17 cellular contexts compared by ENCODE assay signal in the genomic region with DNA sequence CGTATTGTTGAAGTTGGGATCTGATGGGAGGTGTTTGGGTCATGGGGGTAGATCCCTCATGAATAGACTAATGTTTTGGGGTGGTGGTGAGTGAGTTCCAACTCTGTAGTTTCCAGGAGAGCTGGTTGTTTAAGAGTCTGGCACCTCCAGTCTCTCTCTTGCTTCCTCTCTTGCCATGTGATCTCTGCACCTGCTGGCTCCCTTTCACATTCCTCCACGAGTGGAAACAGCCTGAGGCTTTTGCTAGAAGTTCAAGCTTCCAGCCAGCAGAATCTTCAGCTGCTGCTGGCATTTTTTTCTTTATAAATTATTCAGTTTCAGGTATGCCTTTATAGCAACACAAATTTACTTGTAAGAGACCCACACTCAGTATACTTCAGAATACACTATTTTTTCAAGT.
DNase-seq lines count a peak whose midpoint lies in the region; ATAC-seq, FAIRE-seq and TF ChIP-seq lines count a peak whose summit lies in the region.
"Had no signal": no experiment of that assay in that cellular context is flagged by ENCODE, and none has a peak within 500 bp of the region (broad histone marks: within the 10 kb centered on the region; RNA-seq: fewer than 3 reads in every experiment).

No MANE protein-coding gene starts in this region.

- H3K27ac ChIP-seq in GM23338 (ENCODE audit: low read depth) (no peak overlapping the region), SJCRH30 (no peak overlapping the region), pancreas (no peak overlapping the region)
- H3K27ac ChIP-seq: BLaER1 treated with 17β-estradiol and CSF1 and Interleukin-3, amounts not matched to agents 10 nM and 100 nM; HL-60 had no signal

- no peak overlapping the region; the same call in 1 of the 2 replicates for H3K27ac Mint-ChIP-seq in GM23338
- H3K27ac Mint-ChIP-seq: CD4-positive, CD25-positive, alpha-beta regulatory T cell had no signal

- no peaks in the 10 kb centered on the region for H3K27me3 Mint-ChIP-seq in GM23338 (ENCODE audit: insufficient read depth, low read depth, poor library complexity)
- H3K27me3 Mint-ChIP-seq: CD4-positive, CD25-positive, alpha-beta regulatory T cell had no signal

- no peak for FAIRE-seq in pancreas (lab: Jason Lieb, UNC)
- FAIRE-seq: H54 had no signal

- no peaks in the 10 kb centered on the region for H4K20me1 ChIP-seq in GM23338 (replicated peaks; ENCODE audit: insufficient read depth)
- H4K20me1 ChIP-seq: BLaER1 treated with 17β-estradiol and CSF1 and Interleukin-3, amounts not matched to agents 10 nM and 100 nM had no signal

- H3K4me3 Mint-ChIP-seq in GM23338 = no peak overlapping the region
- H3K4me3 Mint-ChIP-seq: CD4-positive, CD25-positive, alpha-beta regulatory T cell had no signal

- H3K36me3 ChIP-seq in GM23338 (ENCODE audit: insufficient read depth) (no peaks in the 10 kb centered on the region), SJCRH30 (no peaks in the 10 kb centered on the region), pancreas (no peaks in the 10 kb centered on the region)
- H3K36me3 ChIP-seq: BLaER1 treated with 17β-estradiol and CSF1 and Interleukin-3, amounts not matched to agents 10 nM and 100 nM had no signal

- DNase-seq in GM23338 (ENCODE audit: low spot score) (peak; percentile 41), NCI-H226 (peak; percentile 78), SJCRH30 (peak; percentile 22 to 61), islet precursor cell (peak; percentile 70), activated gamma-delta T cell treated with Interleukin-2 at 50 U/mL for 16 hours (no peak), pancreas (no peak), cerebellum (ENCODE audit: low spot score) (no peak)
- no peak for DNase-seq in activated CD8-positive, alpha-beta memory T cell treated with anti-CD3 and anti-CD28 coated beads for 24 hours
- DNase-seq: ACHN; Calu3; CD4-positive, CD25-positive, alpha-beta regulatory T cell; DMS 273 treated with DMSO at 0.1 percent for 48 hours; DND-41; GF-D8 had no signal

- no peak overlapping the region for H3K4me3 ChIP-seq in GM23338
- H3K4me3 ChIP-seq in SJCRH30 = no peak overlapping the region
- H3K4me3 ChIP-seq in pancreas = no peak overlapping the region
- H3K4me3 ChIP-seq: BLaER1 treated with 17β-estradiol and CSF1 and Interleukin-3, amounts not matched to agents 10 nM and 100 nM had no signal

- no peaks in the 10 kb centered on the region for H3K27me3 ChIP-seq in GM23338 (ENCODE audit: insufficient read depth)
- no peaks in the 10 kb centered on the region for H3K27me3 ChIP-seq in SJCRH30
- no peaks in the 10 kb centered on the region for H3K27me3 ChIP-seq in pancreas
- H3K27me3 ChIP-seq: BLaER1 treated with 17β-estradiol and CSF1 and Interleukin-3, amounts not matched to agents 10 nM and 100 nM had no signal

- no peaks in the 10 kb centered on the region for H3K9me2 ChIP-seq in GM23338 (ENCODE audit: insufficient read depth)

- no peak overlapping the region for H3K4me2 ChIP-seq in GM23338
- H3K4me2 ChIP-seq: BLaER1 treated with 17β-estradiol and CSF1 and Interleukin-3, amounts not matched to agents 10 nM and 100 nM had no signal

- TF ChIP-seq CTCF in GM23338 (conservative IDR thresholded peaks at IDR 0.05; ENCODE audit: low read depth in 2 of 2) = no peak
- no peak for TF ChIP-seq CTCF in pancreas (IDR thresholded peaks at IDR 0.05)

- no peaks in the 10 kb centered on the region for H3F3A ChIP-seq in GM23338 (replicated peaks; ENCODE audit: low read depth)

- H3K4me1 Mint-ChIP-seq in GM23338 = peaks cover 4% of the 10 kb centered on the region; the same call in 1 of the 3 replicates
- H3K4me1 Mint-ChIP-seq: CD4-positive, CD25-positive, alpha-beta regulatory T cell had no signal

- H3K79me2 ChIP-seq in GM23338 (replicated peaks; ENCODE audit: insufficient read depth) = no peaks in the 10 kb centered on the region

- 21 to 27% methylated on average over 2 of the region's 2 CpGs for WGBS in pancreas, 2 donors

- H3K4me1 ChIP-seq in GM23338 (ENCODE audit: insufficient read depth) (no peaks in the 10 kb centered on the region), SJCRH30 (no peaks in the 10 kb centered on the region; the same call in 1 of the 2 replicates), pancreas (no peaks in the 10 kb centered on the region)

- H3K9me3 ChIP-seq in SJCRH30 (replicated peaks) (no peaks in the 10 kb centered on the region), pancreas (no peaks in the 10 kb centered on the region)

- no peaks in the 10 kb centered on the region for H3K36me3 Mint-ChIP-seq in GM23338 (ENCODE audit: low read depth)
- H3K36me3 Mint-ChIP-seq: CD4-positive, CD25-positive, alpha-beta regulatory T cell had no signal

- intact Hi-C loops in pancreas (cut with DNase I) = no loop called here

- no peak for ATAC-seq in GM23338
- ATAC-seq in pancreas = no peak

- H2AFZ ChIP-seq in GM23338 = no peak overlapping the region

- peaks cover 8% of the 10 kb centered on the region; the same call in 2 of the 3 replicates for H3K9me3 Mint-ChIP-seq in GM23338

TF ChIP-seq in GM23338, 12 proteins besides CTCF, POLR2A, EP300 and RAD21 (continues in another document):
- TF ChIP-seq ZNF114 (CRISPR knock-in tag; IDR thresholded peaks at IDR 0.05) (no peak), ZNF462 (CRISPR knock-in tag; IDR thresholded peaks at IDR 0.05) (no peak), EZH2phosphoT487 (IDR thresholded peaks at IDR 0.05; ENCODE audit: unreplicated experiment) (no peak), STAT1 (IDR thresholded peaks at IDR 0.05; ENCODE audit: unreplicated experiment) (no peak), EZH2 (IDR thresholded peaks at IDR 0.05; ENCODE audit: low read depth, unreplicated experiment) (no peak), JUNB (IDR thresholded peaks at IDR 0.05; ENCODE audit: unreplicated experiment) (no peak), ZNF331 (CRISPR knock-in tag; IDR thresholded peaks at IDR 0.05; ENCODE audit: low read depth) (no peak)
- TF ChIP-seq, protein P1, sequence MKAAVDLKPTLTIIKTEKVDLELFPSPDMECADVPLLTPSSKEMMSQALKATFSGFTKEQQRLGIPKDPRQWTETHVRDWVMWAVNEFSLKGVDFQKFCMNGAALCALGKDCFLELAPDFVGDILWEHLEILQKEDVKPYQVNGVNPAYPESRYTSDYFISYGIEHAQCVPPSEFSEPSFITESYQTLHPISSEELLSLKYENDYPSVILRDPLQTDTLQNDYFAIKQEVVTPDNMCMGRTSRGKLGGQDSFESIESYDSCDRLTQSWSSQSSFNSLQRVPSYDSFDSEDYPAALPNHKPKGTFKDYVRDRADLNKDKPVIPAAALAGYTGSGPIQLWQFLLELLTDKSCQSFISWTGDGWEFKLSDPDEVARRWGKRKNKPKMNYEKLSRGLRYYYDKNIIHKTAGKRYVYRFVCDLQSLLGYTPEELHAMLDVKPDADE (IDR thresholded peaks at IDR 0.05) = no peak

Comparison
In these comparisons a context has a peak if more than half of its experiments do, and no peak if none do; other contexts are left out.
1. DNase-seq: peak in GM23338 (single experiment), NCI-H226 (single experiment), SJCRH30 (2 of 2) and islet precursor cell (single experiment); none in activated gamma-delta T cell treated with Interleukin-2 at 50 U/mL for 16 hours (single experiment), pancreas (0 of 6), activated CD8-positive, alpha-beta memory T cell treated with anti-CD3 and anti-CD28 coated beads for 24 hours (single experiment) and cerebellum (single experiment).